ENCODE assay signal across 1 cellular context in the genomic region with DNA sequence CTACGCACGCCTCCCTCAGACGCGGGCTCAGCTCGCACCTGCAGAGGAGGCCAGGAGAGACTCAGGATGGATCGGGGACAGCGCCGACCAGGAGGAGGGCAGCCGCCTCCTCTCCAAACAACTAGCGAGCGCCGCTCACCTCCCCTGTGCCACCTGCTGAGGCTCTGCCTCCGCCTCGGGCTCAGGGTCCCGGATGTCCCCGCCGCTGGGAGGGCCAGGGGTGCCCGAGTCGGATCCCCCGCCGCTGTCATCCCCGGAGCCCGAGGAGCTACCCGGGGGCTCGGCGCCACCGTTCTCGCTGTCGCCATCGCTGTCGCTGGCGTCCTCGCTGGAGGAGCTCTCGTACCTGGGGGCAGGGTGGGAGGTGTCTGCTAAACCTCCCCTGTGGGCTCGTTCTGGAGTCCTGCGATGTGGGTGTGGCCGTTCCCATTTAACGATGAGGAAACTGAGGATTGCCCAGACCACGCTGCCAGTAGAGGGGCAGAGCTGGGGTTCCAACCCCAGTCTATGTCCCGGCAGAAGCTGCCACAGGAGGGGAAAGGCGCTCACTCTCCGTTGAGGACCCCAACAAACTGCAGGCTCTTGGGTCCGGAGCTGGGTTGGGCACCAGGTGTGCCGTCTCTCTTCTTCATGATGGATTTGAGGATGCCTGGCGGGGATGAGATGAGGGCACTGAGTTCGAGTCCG.
TF ChIP-seq lines count a peak whose summit lies in the region.

No MANE protein-coding gene starts in this region.

TF ChIP-seq in GM23338, 12 proteins besides CTCF, POLR2A, EP300 and RAD21 (continued from another document):
- TF ChIP-seq, protein P1, sequence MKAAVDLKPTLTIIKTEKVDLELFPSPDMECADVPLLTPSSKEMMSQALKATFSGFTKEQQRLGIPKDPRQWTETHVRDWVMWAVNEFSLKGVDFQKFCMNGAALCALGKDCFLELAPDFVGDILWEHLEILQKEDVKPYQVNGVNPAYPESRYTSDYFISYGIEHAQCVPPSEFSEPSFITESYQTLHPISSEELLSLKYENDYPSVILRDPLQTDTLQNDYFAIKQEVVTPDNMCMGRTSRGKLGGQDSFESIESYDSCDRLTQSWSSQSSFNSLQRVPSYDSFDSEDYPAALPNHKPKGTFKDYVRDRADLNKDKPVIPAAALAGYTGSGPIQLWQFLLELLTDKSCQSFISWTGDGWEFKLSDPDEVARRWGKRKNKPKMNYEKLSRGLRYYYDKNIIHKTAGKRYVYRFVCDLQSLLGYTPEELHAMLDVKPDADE (IDR thresholded peaks at IDR 0.05) = no peak
- TF ChIP-seq CREB1 (CRISPR knock-in tag; IDR thresholded peaks at IDR 0.05; ENCODE audit: low read depth) (no peak), ZNF331 (CRISPR knock-in tag; IDR thresholded peaks at IDR 0.05; ENCODE audit: low read depth) (no peak), JUNB (IDR thresholded peaks at IDR 0.05; ENCODE audit: unreplicated experiment) (no peak)
